ENCODE assay signal across 1 cellular context in genomic region chr10:132110091-132110490, GRCh38.
TF ChIP-seq lines count a peak whose summit lies in the region.

No MANE protein-coding gene starts in this region.

TF ChIP-seq in WTC11, 78 proteins besides CTCF, POLR2A, EP300 and RAD21 (continued from another document):
- TF ChIP-seq E2F5 (CRISPR knock-in tag; IDR thresholded peaks at IDR 0.05): no peak
